16 cellular contexts compared by ENCODE assay signal in the genomic region with DNA sequence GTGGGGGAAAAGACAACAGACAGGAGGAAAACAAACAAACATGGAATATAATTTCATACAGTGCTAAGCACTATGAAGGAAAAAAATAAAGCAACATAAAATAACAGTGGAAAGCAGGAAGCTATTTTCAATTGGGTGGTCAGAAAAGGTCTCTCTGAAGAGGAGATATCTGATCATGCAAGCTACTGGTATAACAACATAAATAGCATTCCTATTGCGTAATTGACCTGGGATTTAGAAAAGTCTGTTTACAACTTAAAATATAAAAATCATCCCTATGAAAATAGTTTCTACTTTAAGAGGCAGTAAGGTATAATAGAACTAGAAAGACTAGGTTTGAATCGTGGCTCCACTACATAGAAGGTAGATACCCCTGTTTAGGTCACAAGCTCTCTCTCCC.
DNase-seq lines count a peak whose midpoint lies in the region; ATAC-seq and TF ChIP-seq lines count a peak whose summit lies in the region.
"Had no signal": no experiment of that assay in that cellular context is flagged by ENCODE, and none has a peak within 500 bp of the region (broad histone marks: within the 10 kb centered on the region; RNA-seq: fewer than 3 reads in every experiment).

No MANE protein-coding gene starts in this region.

- no peak overlapping the region for H2BK120ac ChIP-seq in mesenchymal stem cell (ENCODE audit: low read depth, low read length)

- no peak overlapping the region for H3K4ac ChIP-seq in mesenchymal stem cell (ENCODE audit: low read depth in 1 of 2, low read length in 2 of 2)

- H3K4me1 ChIP-seq in mesenchymal stem cell (ENCODE audit: control insufficient read depth, insufficient read depth, low read depth, low read length) = peaks cover 5% of the 10 kb centered on the region

- H3K14ac ChIP-seq in mesenchymal stem cell (ENCODE audit: low read length in 2 of 2) = no peak overlapping the region

- no peak overlapping the region for H3K4me2 ChIP-seq in mesenchymal stem cell (ENCODE audit: low read length, poor library complexity, severe bottlenecking)

- ATAC-seq in HG02970 (IDR thresholded peaks at IDR 0.05; ENCODE audit: low FRiP score, unreplicated experiment) = no peak
- ATAC-seq: activated CD4-positive, alpha-beta T cell treated with anti-CD3 and anti-CD28 coated beads for 36 hours; T-helper 17 cell had no signal

- TF ChIP-seq CTCF in AG10803 (conservative IDR thresholded peaks at IDR 0.05; ENCODE audit: low read length) (no peak), chondrocyte (IDR thresholded peaks at IDR 0.05) (no peak)

- H3K27ac Mint-ChIP-seq in chondrocyte (ENCODE audit: unreplicated experiment) = peak overlapping the region; percentile 34
- H3K27ac Mint-ChIP-seq: activated CD4-positive, alpha-beta T cell treated with anti-CD3 and anti-CD28 coated beads for 36 hours; activated naive CD8-positive, alpha-beta T cell treated with anti-CD3 and anti-CD28 coated beads, Interleukin-2, amount 10 ng/mL, durations not matched to agents 7 days and 5 days; T-helper 17 cell had no signal

- H3K9me3 Mint-ChIP-seq in chondrocyte (ENCODE audit: low read depth) = no peaks in the 10 kb centered on the region
- H3K9me3 Mint-ChIP-seq: activated naive CD8-positive, alpha-beta T cell treated with anti-CD3 and anti-CD28 coated beads, Interleukin-2, amount 10 ng/mL, durations not matched to agents 7 days and 5 days had no signal

- no peaks in the 10 kb centered on the region for H3K27me3 ChIP-seq in mesenchymal stem cell (ENCODE audit: control insufficient read depth in 1 of 2, insufficient read depth in 1 of 2, low read length in 2 of 2)
- H3K27me3 ChIP-seq: spleen had no signal

- H3K4me1 Mint-ChIP-seq in chondrocyte (ENCODE audit: low read depth) = peaks cover 32% of the 10 kb centered on the region

- no peak overlapping the region for H3K18ac ChIP-seq in mesenchymal stem cell (ENCODE audit: low read depth in 1 of 2, low read length in 2 of 2)

- H2AK5ac ChIP-seq in mesenchymal stem cell (ENCODE audit: low read length, severe bottlenecking) = no peak overlapping the region

- H3K36me3 ChIP-seq in mesenchymal stem cell (ENCODE audit: control insufficient read depth in 1 of 2, insufficient read depth in 2 of 2, low read depth in 1 of 2, low read length in 2 of 2) = no peaks in the 10 kb centered on the region
- H3K36me3 ChIP-seq: spleen had no signal

- intact Hi-C loops in head of caudate nucleus (cut with DNase I) = no loop called here

- no peak overlapping the region for H2BK12ac ChIP-seq in mesenchymal stem cell (ENCODE audit: low read length in 2 of 2)

- no CpG with 5 or more reads among the region's 2 CpGs for WGBS in mesenchymal stem cell

- no peak overlapping the region for H2BK15ac ChIP-seq in mesenchymal stem cell (ENCODE audit: low read depth, poor library complexity, severe bottlenecking)

- no peak overlapping the region for H2BK5ac ChIP-seq in mesenchymal stem cell (ENCODE audit: low read depth, low read length, poor library complexity, severe bottlenecking)

- no peak overlapping the region for H4K91ac ChIP-seq in mesenchymal stem cell (ENCODE audit: low read length)

- no peak overlapping the region for H3K23ac ChIP-seq in mesenchymal stem cell (ENCODE audit: low read length in 2 of 2)

- no peaks in the 10 kb centered on the region for H3K36me3 Mint-ChIP-seq in chondrocyte (ENCODE audit: low read depth)
- H3K36me3 Mint-ChIP-seq: activated naive CD8-positive, alpha-beta T cell treated with anti-CD3 and anti-CD28 coated beads, Interleukin-2, amount 10 ng/mL, durations not matched to agents 7 days and 5 days had no signal

- H3K9ac ChIP-seq in mesenchymal stem cell (ENCODE audit: low read length) = no peak overlapping the region

- H2AFZ ChIP-seq in mesenchymal stem cell (ENCODE audit: low read depth, low read length) = no peak overlapping the region

- H3K79me1 ChIP-seq in mesenchymal stem cell (replicated peaks; ENCODE audit: low read length, poor library complexity, severe bottlenecking) = peaks cover 9% of the 10 kb centered on the region

- H4K8ac ChIP-seq in mesenchymal stem cell (ENCODE audit: low read length) = no peak overlapping the region

- H3K27me3 Mint-ChIP-seq in chondrocyte (ENCODE audit: low read depth) = no peaks in the 10 kb centered on the region
- H3K27me3 Mint-ChIP-seq: activated CD4-positive, alpha-beta T cell treated with anti-CD3 and anti-CD28 coated beads for 36 hours; activated naive CD8-positive, alpha-beta T cell treated with anti-CD3 and anti-CD28 coated beads, Interleukin-2, amount 10 ng/mL, durations not matched to agents 7 days and 5 days; T-helper 17 cell had no signal

- no peaks in the 10 kb centered on the region for H3K9me3 ChIP-seq in mesenchymal stem cell (ENCODE audit: control insufficient read depth, low read length)
- H3K9me3 ChIP-seq: spleen had no signal

- H3K4me3 ChIP-seq in AG10803 (ENCODE audit: low read length) = no peak overlapping the region
- peak overlapping the region in 1 of 2 experiments; percentile 3 for H3K4me3 ChIP-seq in mesenchymal stem cell (ENCODE audit: insufficient read depth in 1 of 2, low read depth in 1 of 2, low read length in 2 of 2)
- H3K4me3 ChIP-seq: spleen had no signal

- no peak overlapping the region for H3K27ac ChIP-seq in mesenchymal stem cell (ENCODE audit: low read length, poor library complexity, severe bottlenecking)
- H3K27ac ChIP-seq: RWPE1, spleen had no signal

- DNase-seq in AG10803 (ENCODE audit: low read depth) = peak; percentile 44
- peak; percentile 14 for DNase-seq in LHCN-M2 (ENCODE audit: low read depth)
- no peak for DNase-seq in chondrocyte (ENCODE audit: low spot score)
- peak; percentile 33 for DNase-seq in mesenchymal stem cell
- no peak for DNase-seq in NCI-H1048 (lab: John Stamatoyannopoulos, UW)
- DNase-seq in DMS53 treated with DMSO at 0.1 percent for 48 hours (lab: John Stamatoyannopoulos, UW; ENCODE audit: unreplicated experiment) = no peak
- no peak for DNase-seq in head of caudate nucleus
- DNase-seq: activated CD4-positive, alpha-beta T cell treated with anti-CD3 and anti-CD28 coated beads for 36 hours; activated naive CD8-positive, alpha-beta T cell treated with anti-CD3 and anti-CD28 coated beads, Interleukin-2, amount 10 ng/mL, durations not matched to agents 7 days and 5 days; activated T-cell treated with anti-CD3 and anti-CD28 coated beads for 4 hours; cerebellar nuclear complex; NCI-H2081 treated with DMSO at 0.1 percent for 48 hours; spleen; T-helper 17 cell had no signal

- H3K4me3 Mint-ChIP-seq in chondrocyte (ENCODE audit: unreplicated experiment) = no peak overlapping the region
- H3K4me3 Mint-ChIP-seq: activated CD4-positive, alpha-beta T cell treated with anti-CD3 and anti-CD28 coated beads for 36 hours; activated naive CD8-positive, alpha-beta T cell treated with anti-CD3 and anti-CD28 coated beads, Interleukin-2, amount 10 ng/mL, durations not matched to agents 7 days and 5 days; T-helper 17 cell had no signal

Comparison
In these comparisons a context has a peak if more than half of its experiments do, and no peak if none do; other contexts are left out.
1. DNase-seq: peak in AG10803 (single experiment), LHCN-M2 (single experiment) and mesenchymal stem cell (single experiment); none in chondrocyte (single experiment), NCI-H1048 (single experiment), DMS53 treated with DMSO at 0.1 percent for 48 hours (single experiment) and head of caudate nucleus (0 of 42).